Comparison of ENCODE assay signal across 1 cellular context in genomic region chr6:43478008-43478372, GRCh38.
TF ChIP-seq lines count a peak whose summit lies in the region.

No MANE protein-coding gene starts in this region.

TF ChIP-seq in H1, 55 proteins besides CTCF, POLR2A, EP300 and RAD21:
- TF ChIP-seq POU5F1 (IDR thresholded peaks at IDR 0.05; ENCODE audit: low read depth, low read length) (no peak), CHD1 (IDR thresholded peaks at IDR 0.05; ENCODE audit: low read depth, low read length) (no peak), RFX5 (IDR thresholded peaks at IDR 0.05; ENCODE audit: borderline replicate concordance, low read depth, low read length) (no peak), POLR2AphosphoS5 (IDR thresholded peaks at IDR 0.05; ENCODE audit: low read depth, low read length) (no peak), SP1 (IDR thresholded peaks at IDR 0.05; ENCODE audit: low read depth, low read length) (no peak), FOSL1 (IDR thresholded peaks at IDR 0.05; ENCODE audit: insufficient read depth, low read depth, low read length) (no peak)
TF ChIP-seq in H1: peak in this region for 0.
